Comparison of ENCODE assay signal across 15 cellular contexts in the genomic region with DNA sequence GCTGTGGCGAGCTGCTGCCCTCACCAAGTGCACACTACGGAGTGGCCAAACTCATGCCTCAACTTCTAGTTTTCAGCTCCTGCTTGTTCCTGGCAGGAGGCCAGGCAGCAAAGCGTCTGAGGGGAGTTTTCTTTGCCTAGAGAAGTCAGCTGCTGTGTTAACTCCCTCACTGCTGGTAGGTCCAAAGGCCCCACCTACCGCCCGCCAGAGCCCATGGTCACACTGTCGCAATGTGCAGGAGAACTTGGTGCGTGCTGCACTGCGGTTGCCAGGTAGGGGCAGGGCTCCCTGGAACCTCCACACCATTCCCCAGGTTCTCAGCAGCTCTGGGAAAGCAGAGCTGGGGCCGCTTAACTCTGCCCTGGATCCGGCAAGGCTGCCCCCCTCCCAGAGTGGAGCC. TPM values are rescaled to one million over a fixed set of nuclear protein-coding genes. Genes with fewer than 3 reads are reported as not detected.
"Had no signal": no experiment of that assay in that cellular context is flagged by ENCODE, and none has a peak within 500 bp of the region (broad histone marks: within the 10 kb centered on the region; RNA-seq: fewer than 3 reads in every experiment).

No MANE protein-coding gene starts in this region.

RNA-seq across cellular contexts. Expression of gene GGTLC3, which starts 5.6 kb away (rescaled TPM):
- total RNA-seq: naive thymus-derived CD8-positive, alpha-beta T cell; natural killer cell treated with Interleukin-12 subunit alpha and Interleukin-12 subunit beta and Interleukin-15 and Interleukin-18, amount 100 ng/mL, for 72 hours; neural crest cell; omental fat pad; osteocyte; pancreas; posterior vena cava; pulmonary artery endothelial cell; right atrium auricular region; right lobe of liver; smooth muscle cell; spleen; suprapubic skin; tibial nerve; vagina had no signal
- polyA plus RNA-seq: smooth muscle cell, spleen had no signal

RNA-seq across cellular contexts. Expression of gene TMEM191B, which starts 15.2 kb away (rescaled TPM):
- total RNA-seq: smooth muscle cell, vagina had no signal
